ENCODE assay signal across 21 cellular contexts in the genomic region with DNA sequence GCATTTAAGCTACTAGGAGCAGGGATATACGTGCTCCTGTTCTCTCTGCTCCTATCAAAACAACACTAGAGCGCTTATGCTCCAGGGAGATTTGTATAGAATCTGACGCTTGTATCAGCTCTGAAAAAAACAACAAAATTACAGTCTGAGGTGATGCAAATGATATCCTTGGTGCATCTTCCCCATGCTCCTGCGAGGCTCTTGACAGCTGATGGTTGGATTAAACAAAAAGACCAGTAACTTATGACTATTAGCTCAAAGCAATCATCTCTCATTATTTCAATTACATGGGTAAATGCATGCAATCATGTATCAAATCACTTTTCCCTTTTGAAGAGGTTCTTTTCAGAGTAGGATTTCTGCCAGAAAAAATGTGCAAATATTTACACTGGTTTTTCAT.
A peak's percentile ranks its signal among the peaks of the same experiment; 100 is the strongest.
DNase-seq lines count a peak whose midpoint lies in the region; ATAC-seq, FAIRE-seq and TF ChIP-seq lines count a peak whose summit lies in the region.
"Had no signal": no experiment of that assay in that cellular context is flagged by ENCODE, and none has a peak within 500 bp of the region (broad histone marks: within the 10 kb centered on the region; RNA-seq: fewer than 3 reads in every experiment).

No MANE protein-coding gene starts in this region.

- no peaks in the 10 kb centered on the region for H3K27me3 ChIP-seq in GM12878 (replicated peaks in 1 of 2; ENCODE audit: control insufficient read depth in 2 of 2, insufficient read depth in 2 of 2, low read length in 1 of 2)
- H3K27me3 ChIP-seq: MG63, upper lobe of left lung had no signal

- intact Hi-C loops in GM12878 (cut with micrococcal nuclease; ENCODE audit: unreplicated experiment) = no loop called here

- in situ Hi-C loops in GM12878 (cut with MboI) = loop anchor here (25.0 kb wide), 1 partner anchor 454 kb away; the partner anchor contains the start of gene FOXG1

- CTCF ChIA-PET in GM12878 (lab: Yijun Ruan, JAX) = no interaction called here

- DNase-seq in DMS79 (lab: John Stamatoyannopoulos, UW) (peak; percentile 86), NCI-H187 (lab: John Stamatoyannopoulos, UW) (peak; percentile 93 to 97), NCI-H2227 treated with DMSO at 0.1 percent for 48 hours (lab: John Stamatoyannopoulos, UW) (peak; percentile 98), GM12878 (ENCODE audit: low read depth, low spot score) (no peak), progenitor cell of endocrine pancreas (ENCODE audit: low spot score, unreplicated experiment) (no peak)
- no peak for DNase-seq in T-helper 2 cell treated with Interferon-gamma antibody and Interleukin-4, amounts not matched to agents 5 μg/mL and 100 μg/mL, for 36 hours (ENCODE audit: low spot score)
- no peak for DNase-seq in central memory CD4-positive, alpha-beta T cell
- no peak for DNase-seq in activated CD8-positive, alpha-beta memory T cell treated with anti-CD3 and anti-CD28 coated beads, Interleukin-2, amount 50 U/mL, for 4 hours
- DNase-seq: activated gamma-delta T cell treated with Interleukin-2 at 50 U/mL for 16 hours; CD4-positive, CD25-positive, alpha-beta regulatory T cell; effector CD4-positive, alpha-beta T cell; EL; MG63; Right ventricle myocardium superior; stimulated activated CD4-positive, alpha-beta T cell treated with anti-CD3 and anti-CD28 coated beads, Interleukin-2, amount 100 ng/mL, for 24 hours; stomach; T-helper 1 cell; upper lobe of left lung had no signal

- H3K79me2 ChIP-seq in GM12878 (ENCODE audit: control insufficient read depth, insufficient read depth, low read length) = no peaks in the 10 kb centered on the region

- H3K4me2 ChIP-seq in GM12878 (ENCODE audit: control insufficient read depth, insufficient read depth) = no peak overlapping the region

- TF ChIP-seq POLR2A in GM12878 (IDR thresholded peaks at IDR 0.05; ENCODE audit: low read depth, low read length) = no peak

- H4K20me1 ChIP-seq in GM12878 (ENCODE audit: control insufficient read depth, insufficient read depth) = no peaks in the 10 kb centered on the region

- H3K4me3 Mint-ChIP-seq in progenitor cell of endocrine pancreas (ENCODE audit: low read depth) = no peak overlapping the region
- no peak overlapping the region for H3K4me3 Mint-ChIP-seq in T-helper 2 cell treated with Interferon-gamma antibody and Interleukin-4, amounts not matched to agents 5 μg/mL and 100 μg/mL, for 36 hours
- H3K4me3 Mint-ChIP-seq: CD4-positive, CD25-positive, alpha-beta regulatory T cell; central memory CD8-positive, alpha-beta T cell; IgD-negative memory B cell had no signal

- peaks cover 18% of the 10 kb centered on the region for H3K27me3 Mint-ChIP-seq in progenitor cell of endocrine pancreas
- no peaks in the 10 kb centered on the region for H3K27me3 Mint-ChIP-seq in T-helper 2 cell treated with Interferon-gamma antibody and Interleukin-4, amounts not matched to agents 5 μg/mL and 100 μg/mL, for 36 hours (ENCODE audit: low read depth)
- H3K27me3 Mint-ChIP-seq: CD4-positive, CD25-positive, alpha-beta regulatory T cell; central memory CD8-positive, alpha-beta T cell; IgD-negative memory B cell had no signal

- no peak overlapping the region for H3K27ac ChIP-seq in GM12878 (ENCODE audit: control insufficient read depth, insufficient read depth)
- H3K27ac ChIP-seq: stomach, upper lobe of left lung had no signal

- no peak overlapping the region for H3K9ac ChIP-seq in GM12878 (ENCODE audit: control insufficient read depth, insufficient read depth, low read length)

- SMC1A ChIA-PET in GM12878 (lab: Charles Lee; ENCODE audit: uncharacterized antibody, unreplicated experiment) = interaction anchor here (1.0 kb wide), 1 partner anchor 13 kb away, joined by 3 read pairs; no protein-coding TSS in a partner anchor

- H3K36me3 ChIP-seq in GM12878 (ENCODE audit: control insufficient read depth in 2 of 2, insufficient read depth in 2 of 2, low read length in 1 of 2) = no peaks in the 10 kb centered on the region
- H3K36me3 ChIP-seq: MG63, stomach, upper lobe of left lung had no signal

- H2AFZ ChIP-seq in GM12878 (ENCODE audit: control insufficient read depth, low read depth, low read length) = no peak overlapping the region

- no peaks in the 10 kb centered on the region for H3K4me1 ChIP-seq in GM12878 (ENCODE audit: control insufficient read depth, insufficient read depth, low read length)
- H3K4me1 ChIP-seq: stomach, upper lobe of left lung had no signal

- H3K36me3 Mint-ChIP-seq in progenitor cell of endocrine pancreas (ENCODE audit: insufficient read depth) = no peaks in the 10 kb centered on the region
- H3K36me3 Mint-ChIP-seq in T-helper 2 cell treated with Interferon-gamma antibody and Interleukin-4, amounts not matched to agents 5 μg/mL and 100 μg/mL, for 36 hours (ENCODE audit: low read depth) = no peaks in the 10 kb centered on the region
- H3K36me3 Mint-ChIP-seq: CD4-positive, CD25-positive, alpha-beta regulatory T cell; IgD-negative memory B cell had no signal

- POLR2A ChIA-PET in GM12878 (lab: Charles Lee) = interaction anchor here (0.6 kb wide), 1 partner anchor 222 kb away, joined by 3 read pairs; no protein-coding TSS in a partner anchor

- no peaks in the 10 kb centered on the region for H3K9me3 ChIP-seq in GM12878 (replicated peaks; ENCODE audit: control insufficient read depth, insufficient read depth, low read length)
- H3K9me3 ChIP-seq: MG63, stomach, upper lobe of left lung had no signal

- H3K4me3 ChIP-seq in GM12878 = no peak overlapping the region
- H3K4me3 ChIP-seq: MG63, stomach, upper lobe of left lung had no signal

- peaks cover 9% of the 10 kb centered on the region for H3K4me1 Mint-ChIP-seq in progenitor cell of endocrine pancreas (ENCODE audit: low read depth)
- no peaks in the 10 kb centered on the region for H3K4me1 Mint-ChIP-seq in T-helper 2 cell treated with Interferon-gamma antibody and Interleukin-4, amounts not matched to agents 5 μg/mL and 100 μg/mL, for 36 hours (ENCODE audit: low read depth)
- H3K4me1 Mint-ChIP-seq: CD4-positive, CD25-positive, alpha-beta regulatory T cell; central memory CD8-positive, alpha-beta T cell; IgD-negative memory B cell had no signal

- no peak for FAIRE-seq in GM12878 (lab: Jason Lieb, UNC)

- RAD21 ChIA-PET in GM12878 (lab: Charles Lee; ENCODE audit: unreplicated experiment) = no interaction called here

- H3K27ac Mint-ChIP-seq in progenitor cell of endocrine pancreas = no peak overlapping the region
- no peak overlapping the region for H3K27ac Mint-ChIP-seq in T-helper 2 cell treated with Interferon-gamma antibody and Interleukin-4, amounts not matched to agents 5 μg/mL and 100 μg/mL, for 36 hours
- H3K27ac Mint-ChIP-seq: CD4-positive, CD25-positive, alpha-beta regulatory T cell had no signal

- peak; percentile 29 for ATAC-seq in GM12878
- ATAC-seq: HCT116 had no signal

- WGBS in GM12878 (ENCODE audit: insufficient coverage, insufficient replicate concordance, low lambda C conversion rate, missing lambda C conversion rate) = 29% methylated on average over 4 of the region's 4 CpGs

- no TSS peak for BruUV-seq in GM12878 (replicated peaks; lab: Mats Ljungman, UMichigan)

- H3K9me3 Mint-ChIP-seq in progenitor cell of endocrine pancreas (ENCODE audit: low read depth) = no peaks in the 10 kb centered on the region
- peaks cover 33% of the 10 kb centered on the region for H3K9me3 Mint-ChIP-seq in T-helper 2 cell treated with Interferon-gamma antibody and Interleukin-4, amounts not matched to agents 5 μg/mL and 100 μg/mL, for 36 hours

- TF ChIP-seq CTCF in GM12878 (IDR thresholded peaks at IDR 0.05 in 2 of 3, conservative IDR thresholded peaks at IDR 0.05 in 1 of 3; ENCODE audit: control insufficient read depth in 2 of 3, extremely low read depth in 1 of 3, insufficient read depth in 1 of 3, low read depth in 3 of 3, low read length in 3 of 3) (no peak), progenitor cell of endocrine pancreas (IDR thresholded peaks at IDR 0.05; ENCODE audit: unreplicated experiment) (no peak)

- no peak for TF ChIP-seq RAD21 in GM12878 (IDR thresholded peaks at IDR 0.05; ENCODE audit: insufficient read depth, low read depth, low read length)

- TF ChIP-seq EP300 in GM12878 (IDR thresholded peaks at IDR 0.05; ENCODE audit: borderline replicate concordance in 1 of 2, control insufficient read depth in 1 of 2, low read depth in 2 of 2, low read length in 2 of 2) = no peak

TF ChIP-seq in GM12878, 131 proteins besides CTCF, POLR2A, EP300 and RAD21:
- TF ChIP-seq CREM (IDR thresholded peaks at IDR 0.05; ENCODE audit: low read depth) (no peak), MAX (IDR thresholded peaks at IDR 0.05; ENCODE audit: low read depth, low read length) (no peak), NR2C1 (IDR thresholded peaks at IDR 0.05) (no peak), SREBF2 (IDR thresholded peaks at IDR 0.05; ENCODE audit: low read length) (no peak), NFIC (IDR thresholded peaks at IDR 0.05; ENCODE audit: low read depth, low read length) (no peak)

Comparison
In these comparisons a context has a peak if more than half of its experiments do, and no peak if none do; other contexts are left out.
1. DNase-seq: peak in DMS79 (single experiment), NCI-H187 (2 of 2) and NCI-H2227 treated with DMSO at 0.1 percent for 48 hours (single experiment); none in GM12878 (single experiment), progenitor cell of endocrine pancreas (single experiment), T-helper 2 cell treated with Interferon-gamma antibody and Interleukin-4, amounts not matched to agents 5 μg/mL and 100 μg/mL, for 36 hours (single experiment), central memory CD4-positive, alpha-beta T cell (single experiment) and activated CD8-positive, alpha-beta memory T cell treated with anti-CD3 and anti-CD28 coated beads, Interleukin-2, amount 50 U/mL, for 4 hours (single experiment).